Comparison of ENCODE assay signal across 16 cellular contexts in the genomic region with DNA sequence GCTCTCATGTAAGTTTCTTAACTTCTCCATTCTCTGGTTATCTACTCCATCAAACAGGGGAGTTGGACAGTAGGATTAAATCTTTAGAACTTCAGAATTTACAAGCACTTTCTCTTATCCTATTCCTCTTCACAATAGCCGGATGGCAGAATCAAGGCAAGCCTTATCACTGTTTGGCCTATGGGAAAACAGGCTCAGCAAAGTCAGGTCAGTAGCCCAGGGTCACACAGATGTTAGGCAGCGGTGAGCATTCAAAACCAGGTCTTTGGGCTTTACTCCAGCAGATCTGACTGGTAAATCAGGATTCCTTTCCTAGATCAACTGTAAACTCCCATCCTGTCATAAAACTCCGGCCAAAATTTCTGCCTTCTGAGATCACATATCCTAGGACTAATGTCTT.
A peak's percentile ranks its signal among the peaks of the same experiment; 100 is the strongest.
DNase-seq lines count a peak whose midpoint lies in the region; ATAC-seq and TF ChIP-seq lines count a peak whose summit lies in the region.
"Had no signal": no experiment of that assay in that cellular context is flagged by ENCODE, and none has a peak within 500 bp of the region (broad histone marks: within the 10 kb centered on the region; RNA-seq: fewer than 3 reads in every experiment).

No MANE protein-coding gene starts in this region.

- no peak overlapping the region for H3K4me2 ChIP-seq in mammary epithelial cell (ENCODE audit: insufficient read depth, low read depth, low read length)

- H2AFZ ChIP-seq in mammary epithelial cell (ENCODE audit: low read depth, low read length) = peak overlapping the region; percentile 27

- intact Hi-C loops in mammary epithelial cell (cut with micrococcal nuclease) = no loop called here
- intact Hi-C loops in breast epithelium (cut with DNase I; ENCODE audit: low total_unique reads) = no loop called here

- no peak overlapping the region for H3K4me3 ChIP-seq in mammary epithelial cell (replicated peaks in 1 of 3; ENCODE audit: insufficient read depth in 1 of 3, low read depth in 2 of 3, low read length in 3 of 3)
- H3K4me3 ChIP-seq in breast epithelium = no peak overlapping the region
- H3K4me3 ChIP-seq in mesodermal cell (ENCODE audit: extremely low read depth, insufficient read depth, low read length, poor library complexity, severe bottlenecking) = no peak overlapping the region
- no peak overlapping the region for H3K4me3 ChIP-seq in thoracic aorta
- H3K4me3 ChIP-seq: ovary had no signal

- dilution Hi-C loops in mammary epithelial cell (cut with HindIII; ENCODE audit: low sequenced_read_pairs) = no loop called here

- DNase-seq in mammary epithelial cell (no peak), breast epithelium (ENCODE audit: low spot score in 2 of 2) (no peak), dermis microvascular lymphatic vessel endothelial cell (ENCODE audit: low read depth in 2 of 2) (peak; percentile 41 to 43), thoracic aorta (ENCODE audit: low spot score) (no peak), NCI-H446 (lab: John Stamatoyannopoulos, UW) (no peak), midbrain (lab: John Stamatoyannopoulos, UW) (no peak)
- DNase-seq: activated gamma-delta T cell; CD4-positive, alpha-beta memory T cell; dorsolateral prefrontal cortex; NCI-H2029; NCI-H526 treated with DMSO at 0.1 percent for 48 hours; ovary; T-cell had no signal

- H3K36me3 ChIP-seq in mammary epithelial cell (ENCODE audit: insufficient read depth, low read length) (no peaks in the 10 kb centered on the region), breast epithelium (no peaks in the 10 kb centered on the region), mesodermal cell (ENCODE audit: control insufficient read depth, insufficient read depth, low read length) (no peaks in the 10 kb centered on the region), thoracic aorta (no peaks in the 10 kb centered on the region)
- H3K36me3 ChIP-seq: ovary had no signal

- CTCF ChIA-PET in mammary epithelial cell (lab: Charles Lee; ENCODE audit: low non-redundant PET) = no interaction called here

- in situ Hi-C loops in mammary epithelial cell (cut with MboI; ENCODE audit: low sequenced_read_pairs in 2 of 2) = no loop called here

- H3K4me1 ChIP-seq in mammary epithelial cell (ENCODE audit: insufficient read depth, low read length) = peaks cover 11% of the 10 kb centered on the region
- peaks cover 0 to 6% of the 10 kb centered on the region in 2 donors for H3K4me1 ChIP-seq in breast epithelium
- peaks cover 29% of the 10 kb centered on the region for H3K4me1 ChIP-seq in mesodermal cell (ENCODE audit: control insufficient read depth, insufficient read depth, low read length, poor library complexity, severe bottlenecking)
- H3K4me1 ChIP-seq in thoracic aorta (ENCODE audit: control insufficient read depth in 1 of 2, low read depth in 2 of 2) = peaks cover 0 to 23% of the 10 kb centered on the region in 2 donors

- H3K27me3 ChIP-seq in mammary epithelial cell (ENCODE audit: insufficient read depth, low read length) (no peaks in the 10 kb centered on the region), breast epithelium (no peaks in the 10 kb centered on the region), thoracic aorta (replicated peaks; ENCODE audit: insufficient read depth) (no peaks in the 10 kb centered on the region)
- H3K27me3 ChIP-seq: dorsolateral prefrontal cortex, ovary had no signal

- H3K9me3 ChIP-seq in mammary epithelial cell (replicated peaks; ENCODE audit: insufficient read depth, low read length) (peaks cover 9% of the 10 kb centered on the region), breast epithelium (no peaks in the 10 kb centered on the region), mesodermal cell (ENCODE audit: control insufficient read depth, low read length) (peaks cover 7% of the 10 kb centered on the region), thoracic aorta (no peaks in the 10 kb centered on the region)
- H3K9me3 ChIP-seq: ovary had no signal

- H4K20me1 ChIP-seq in mammary epithelial cell (ENCODE audit: insufficient read depth, low read length) = no peaks in the 10 kb centered on the region

- BruUV-seq in mammary epithelial cell (replicated peaks; lab: Mats Ljungman, UMichigan) = no TSS peak

- no peak overlapping the region for H3K9ac ChIP-seq in mammary epithelial cell (ENCODE audit: insufficient read depth, low read length)

- TF ChIP-seq CTCF in mammary epithelial cell (conservative IDR thresholded peaks at IDR 0.05 in 1 of 2, IDR thresholded peaks at IDR 0.05 in 1 of 2; ENCODE audit: extremely low read depth in 1 of 2, insufficient read depth in 1 of 2, low read depth in 1 of 2, low read length in 2 of 2) (no peak), breast epithelium (IDR thresholded peaks at IDR 0.05) (no peak), thoracic aorta (IDR thresholded peaks at IDR 0.05) (no peak)

- H3K27ac ChIP-seq in mammary epithelial cell (ENCODE audit: insufficient read depth, low read depth, low read length) (no peak overlapping the region), breast epithelium (peak overlapping the region in 1 of 2 donors; percentile 3), mesodermal cell (ENCODE audit: low read depth, low read length, severe bottlenecking) (peak overlapping the region; percentile 18), thoracic aorta (peak overlapping the region; percentile 42 to 64)
- H3K27ac ChIP-seq: 22Rv1, ovary had no signal

- no peak for TF ChIP-seq POLR2A in breast epithelium (IDR thresholded peaks at IDR 0.05)

- H3K79me2 ChIP-seq in mammary epithelial cell (ENCODE audit: insufficient read depth, low read length) = no peaks in the 10 kb centered on the region

- WGBS in mammary epithelial cell (ENCODE audit: low coverage, missing lambda C conversion rate) = 56% methylated on average over 3 of the region's 3 CpGs
- 85 to 90% methylated on average over 1 to 3 of the region's 3 CpGs for WGBS in mesodermal cell (ENCODE audit: insufficient coverage in 2 of 2), 2 experiments

- ATAC-seq in thoracic aorta (ENCODE audit: insufficient number of reproducible peaks, low FRiP score, low read depth) (no peak), HG03097 (IDR thresholded peaks at IDR 0.05; ENCODE audit: low FRiP score, unreplicated experiment) (no peak)
- ATAC-seq: T-cell had no signal

Comparison
In these comparisons a context has a peak if more than half of its experiments do, and no peak if none do; other contexts are left out.
1. DNase-seq: peak in dermis microvascular lymphatic vessel endothelial cell (2 of 2); none in mammary epithelial cell (single experiment), breast epithelium (0 of 2), thoracic aorta (single experiment), NCI-H446 (0 of 2) and midbrain (single experiment).